ENCODE assay signal across 8 cellular contexts in the genomic region with DNA sequence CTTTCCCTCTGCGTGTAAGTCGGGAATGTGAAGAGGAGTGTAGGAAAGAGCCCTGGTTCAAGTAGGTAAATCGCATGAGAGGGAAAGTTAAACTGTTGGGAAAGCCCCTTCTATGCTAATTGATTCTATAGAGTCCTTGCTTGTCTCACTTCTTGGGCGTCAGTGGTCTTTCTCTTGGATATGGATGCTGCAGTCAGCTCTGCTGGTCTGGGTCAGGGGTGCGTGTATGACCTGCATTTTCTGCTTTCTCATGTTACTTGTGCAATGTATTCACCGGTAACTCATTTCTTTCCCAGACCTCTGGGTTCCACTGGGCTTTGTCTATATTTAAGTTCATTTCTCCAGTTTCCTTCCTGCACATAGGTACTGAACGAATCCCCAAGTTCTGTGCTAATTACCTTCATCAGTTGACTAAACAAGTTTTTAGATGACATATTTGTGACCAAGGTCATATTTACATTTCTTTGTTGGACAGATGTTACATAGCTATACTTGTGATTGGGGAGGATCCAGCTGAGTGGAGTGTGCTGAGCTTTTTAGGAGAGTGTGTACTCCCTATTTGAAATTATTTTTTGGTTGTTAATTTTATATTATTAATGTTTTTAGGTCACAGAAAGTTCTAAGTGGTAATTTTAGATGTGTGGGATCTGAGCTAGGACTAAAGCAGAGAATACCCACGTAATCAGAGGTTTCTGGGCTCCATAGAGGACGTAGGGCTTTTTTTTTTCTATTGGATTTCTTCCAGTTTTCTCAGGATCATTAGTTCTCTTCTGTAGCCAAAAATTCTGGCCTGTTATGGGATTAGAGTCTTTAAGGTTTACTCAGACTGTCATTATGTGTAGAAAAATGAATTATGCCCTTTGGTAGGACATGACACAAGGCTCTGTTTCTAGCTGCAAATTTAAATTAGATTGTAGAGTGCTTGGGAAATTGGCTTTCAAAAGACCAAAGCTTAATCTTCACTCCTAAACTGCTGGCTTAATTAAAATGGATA. TPM values are rescaled to one million over a fixed set of nuclear protein-coding genes. Genes with fewer than 3 reads are reported as not detected.
DNase-seq lines count a peak whose midpoint lies in the region; TF ChIP-seq lines count a peak whose summit lies in the region.

No MANE protein-coding gene starts in this region.

- intact Hi-C loops in vagina (cut with DNase I): no loop called here

- H3K27me3 ChIP-seq in BLaER1 treated with 17β-estradiol and CSF1 and Interleukin-3, amounts not matched to agents 10 nM and 100 nM: no peaks in the 10 kb centered on the region
- H3K27me3 ChIP-seq in H7 (ENCODE audit: control insufficient read depth, insufficient read depth, low read length): no peaks in the 10 kb centered on the region
- H3K27me3 ChIP-seq in SJCRH30: no peaks in the 10 kb centered on the region
- H3K27me3 ChIP-seq in vagina: no peaks in the 10 kb centered on the region

- no peak for TF ChIP-seq CTCF in vagina (IDR thresholded peaks at IDR 0.05)

- H3K4me1 ChIP-seq in BLaER1 treated with 17β-estradiol and CSF1 and Interleukin-3, amounts not matched to agents 10 nM and 100 nM: peaks cover 42 to 67% (median 58%) of the 10 kb centered on the region in 10 experiments
- H3K4me1 ChIP-seq in SJCRH30 (peaks cover 42% of the 10 kb centered on the region), vagina (peaks cover 74% of the 10 kb centered on the region)

- H3K36me3 ChIP-seq in BLaER1 treated with 17β-estradiol and CSF1 and Interleukin-3, amounts not matched to agents 10 nM and 100 nM: peaks cover 12 to 18% (median 16%) of the 10 kb centered on the region in 11 experiments
- H3K36me3 ChIP-seq in H7 (replicated peaks; ENCODE audit: control insufficient read depth, insufficient read depth, low read length): peaks cover 5% of the 10 kb centered on the region
- H3K36me3 ChIP-seq in SJCRH30: peaks cover 12% of the 10 kb centered on the region
- no peaks in the 10 kb centered on the region for H3K36me3 ChIP-seq in vagina

- no peak for TF ChIP-seq POLR2A in vagina (IDR thresholded peaks at IDR 0.05)

- peak overlapping the region; percentile 83 to 99 (median 92) for H3K4me3 ChIP-seq in BLaER1 treated with 17β-estradiol and CSF1 and Interleukin-3, amounts not matched to agents 10 nM and 100 nM
- peak overlapping the region; percentile 97 for H3K4me3 ChIP-seq in H7 (ENCODE audit: insufficient read depth, low read depth, low read length)
- H3K4me3 ChIP-seq in SJCRH30: peak overlapping the region; percentile 88
- H3K4me3 ChIP-seq in vagina: peak overlapping the region; percentile 95 to 99

- H4K20me1 ChIP-seq in BLaER1 treated with 17β-estradiol and CSF1 and Interleukin-3, amounts not matched to agents 10 nM and 100 nM: peaks cover 75 to 82% (median 78%) of the 10 kb centered on the region in 11 experiments

- no peaks in the 10 kb centered on the region for H3K9me3 ChIP-seq in BLaER1 treated with 17β-estradiol and CSF1 and Interleukin-3, amounts not matched to agents 10 nM and 100 nM (replicated peaks in 1 of 11)
- H3K9me3 ChIP-seq in SJCRH30 (replicated peaks): no peaks in the 10 kb centered on the region
- H3K9me3 ChIP-seq in vagina: no peaks in the 10 kb centered on the region

- peak overlapping the region; percentile 98 to 100 (median 100) for H3K9ac ChIP-seq in BLaER1 treated with 17β-estradiol and CSF1 and Interleukin-3, amounts not matched to agents 10 nM and 100 nM

- H3K27ac ChIP-seq in BLaER1 treated with 17β-estradiol and CSF1 and Interleukin-3, amounts not matched to agents 10 nM and 100 nM: peak overlapping the region; percentile 98 to 100 (median 100)
- peak overlapping the region; percentile 96 for H3K27ac ChIP-seq in SJCRH30
- H3K27ac ChIP-seq in vagina: peak overlapping the region; percentile 99

- peak overlapping the region; percentile 83 to 99 (median 91) for H3K4me2 ChIP-seq in BLaER1 treated with 17β-estradiol and CSF1 and Interleukin-3, amounts not matched to agents 10 nM and 100 nM

- peak; percentile 35 for DNase-seq in H7
- DNase-seq in SJCRH30: peak; percentile 42 to 64
- peak; percentile 53 for DNase-seq in dermis blood vessel endothelial cell
- peak; percentile 11 for DNase-seq in midbrain (lab: John Stamatoyannopoulos, UW)
- DNase-seq in vagina (ENCODE audit: extremely low spot score in 2 of 2): no peak
- no peak for DNase-seq in HK-2 (ENCODE audit: unreplicated experiment)
- no peak for DNase-seq in cortex of kidney (lab: John Stamatoyannopoulos, UW)

RNA-seq across cellular contexts. Expression of gene SETD5, which starts 1.6 kb away (rescaled TPM):
- 99.8 and 139 TPM in 2 replicates for total RNA-seq in H7 (2014; rRNA removed; shearing (Covaris generic))
- 97.5 and 104 TPM in 2 replicates for total RNA-seq in SJCRH30 (2014; rRNA removed; shearing (Covaris generic))
- 48.0 and 73.4 TPM in 2 replicates for total RNA-seq in dermis blood vessel endothelial cell
- total RNA-seq in vagina: 110 TPM

RNA-seq across cellular contexts. Expression of gene THUMPD3, which starts 36.2 kb away (rescaled TPM):
- 17.4 and 22.1 TPM in 2 replicates for total RNA-seq in H7 (2014; rRNA removed; shearing (Covaris generic))
- 84.9 and 87.3 TPM in 2 replicates for total RNA-seq in SJCRH30 (2014; rRNA removed; shearing (Covaris generic))
- total RNA-seq in dermis blood vessel endothelial cell: 23.5 and 30.9 TPM in 2 replicates
- total RNA-seq in vagina: 25.5 TPM

Comparison
In these comparisons a context has a peak if more than half of its experiments do, and no peak if none do; other contexts are left out.
1. DNase-seq: peak in H7 (single experiment), SJCRH30 (2 of 2), dermis blood vessel endothelial cell (single experiment) and midbrain (single experiment); none in vagina (0 of 2), HK-2 (single experiment) and cortex of kidney (single experiment).
2. Peak in every context shown above with its lines, with median percentiles within 50 percentile points of each other: H3K27ac ChIP-seq and H3K4me3 ChIP-seq.